1 cellular context compared by ENCODE assay signal in the genomic region with DNA sequence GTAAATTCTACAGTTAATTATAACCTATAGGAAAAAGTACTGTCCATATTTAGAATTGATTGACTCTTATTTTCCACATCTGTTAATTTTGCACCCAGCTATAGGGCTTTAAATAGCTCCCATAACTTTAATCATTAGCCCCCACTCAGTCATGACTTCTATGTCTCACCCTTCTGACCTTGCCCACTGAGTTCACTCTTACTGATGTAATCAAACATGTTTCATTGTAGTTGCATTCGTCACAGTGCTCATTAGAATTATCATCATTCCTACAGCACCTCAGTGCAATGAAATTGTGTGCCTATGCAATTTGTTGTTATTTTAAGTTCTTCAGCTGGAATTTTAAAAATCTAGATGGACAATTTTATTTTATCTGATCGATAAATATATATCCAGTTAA.
TF ChIP-seq lines count a peak whose summit lies in the region.

No MANE protein-coding gene starts in this region.

TF ChIP-seq in GM12878, 131 proteins besides CTCF, POLR2A, EP300 and RAD21 (continued from another document):
- no peak for TF ChIP-seq ZBTB40 (IDR thresholded peaks at IDR 0.05; ENCODE audit: borderline replicate concordance)
TF ChIP-seq in GM12878: peak in this region for 0.
